In genomic region chr9:36598281-36598680, GRCh38 we compare ENCODE assay signal across 25 cellular contexts. TPM values are rescaled to one million over a fixed set of nuclear protein-coding genes. Genes with fewer than 3 reads are reported as not detected.
DNase-seq lines count a peak whose midpoint lies in the region; ATAC-seq and TF ChIP-seq lines count a peak whose summit lies in the region.
"Had no signal": no experiment of that assay in that cellular context is flagged by ENCODE, and none has a peak within 500 bp of the region (broad histone marks: within the 10 kb centered on the region; RNA-seq: fewer than 3 reads in every experiment).

No MANE protein-coding gene starts in this region.

- H3K27ac Mint-ChIP-seq in activated T-helper 1 cell treated with anti-CD3 and anti-CD28 coated beads, Interleukin-12 subunit alpha, Interleukin-12 subunit beta, Interleukin-2, Interleukin-4 antibody, amounts not matched to agents 30 ng/mL and 10 ng/mL and 1 ng/mL, durations not matched to agents 14 hours and 24 hours and 36 hours: peak overlapping the region; percentile 35
- H3K27ac Mint-ChIP-seq in osteocyte (ENCODE audit: unreplicated experiment): peak overlapping the region; percentile 8
- H3K27ac Mint-ChIP-seq: activated B cell treated with CpG ODN at 0.5 μM for 24 hours; CD4-positive, alpha-beta T cell; natural killer cell had no signal

- no peak for TF ChIP-seq POLR2A in sigmoid colon (IDR thresholded peaks at IDR 0.05)

- TF ChIP-seq EP300 in sigmoid colon (IDR thresholded peaks at IDR 0.05): no peak

- H3K9me3 ChIP-seq in sigmoid colon: no peaks in the 10 kb centered on the region

- H3K4me3 Mint-ChIP-seq in activated T-helper 1 cell treated with anti-CD3 and anti-CD28 coated beads, Interleukin-12 subunit alpha, Interleukin-12 subunit beta, Interleukin-2, Interleukin-4 antibody, amounts not matched to agents 30 ng/mL and 10 ng/mL and 1 ng/mL, durations not matched to agents 14 hours and 24 hours and 36 hours: no peak overlapping the region
- no peak overlapping the region for H3K4me3 Mint-ChIP-seq in osteocyte (ENCODE audit: unreplicated experiment)
- H3K4me3 Mint-ChIP-seq: activated B cell treated with CpG ODN at 0.5 μM for 24 hours; CD4-positive, alpha-beta T cell; natural killer cell had no signal

- TF ChIP-seq CTCF in fibroblast of the aortic adventitia (IDR thresholded peaks at IDR 0.05; ENCODE audit: insufficient read depth, low read length): no peak
- TF ChIP-seq CTCF in osteocyte (IDR thresholded peaks at IDR 0.05): no peak
- TF ChIP-seq CTCF in sigmoid colon (IDR thresholded peaks at IDR 0.05): no peak

- H3K36me3 Mint-ChIP-seq in activated T-helper 1 cell treated with anti-CD3 and anti-CD28 coated beads, Interleukin-12 subunit alpha, Interleukin-12 subunit beta, Interleukin-2, Interleukin-4 antibody, amounts not matched to agents 30 ng/mL and 10 ng/mL and 1 ng/mL, durations not matched to agents 14 hours and 24 hours and 36 hours (ENCODE audit: low read depth): peaks cover 33% of the 10 kb centered on the region
- no peaks in the 10 kb centered on the region for H3K36me3 Mint-ChIP-seq in osteocyte (ENCODE audit: unreplicated experiment)
- H3K36me3 Mint-ChIP-seq: natural killer cell had no signal

- no peaks in the 10 kb centered on the region for H3K36me3 ChIP-seq in sigmoid colon

- no peaks in the 10 kb centered on the region for H3K27me3 ChIP-seq in sigmoid colon
- H3K27me3 ChIP-seq: cardiac muscle cell had no signal

- no peaks in the 10 kb centered on the region for H3K27me3 Mint-ChIP-seq in activated T-helper 1 cell treated with anti-CD3 and anti-CD28 coated beads, Interleukin-12 subunit alpha, Interleukin-12 subunit beta, Interleukin-2, Interleukin-4 antibody, amounts not matched to agents 30 ng/mL and 10 ng/mL and 1 ng/mL, durations not matched to agents 14 hours and 24 hours and 36 hours (ENCODE audit: insufficient read depth)
- H3K27me3 Mint-ChIP-seq in osteocyte (ENCODE audit: unreplicated experiment): no peaks in the 10 kb centered on the region
- H3K27me3 Mint-ChIP-seq: activated B cell treated with CpG ODN at 0.5 μM for 24 hours; CD4-positive, alpha-beta T cell had no signal

- no peak for ATAC-seq in HG03469 (IDR thresholded peaks at IDR 0.05; ENCODE audit: unreplicated experiment)
- ATAC-seq: HCT116, K562, left colon, natural killer cell, sciatic nerve had no signal

- intact Hi-C loops in activated T-helper 1 cell treated with anti-CD3 and anti-CD28 coated beads, Interleukin-12 subunit alpha, Interleukin-12 subunit beta, Interleukin-2, Interleukin-4 antibody, amounts not matched to agents 30 ng/mL and 10 ng/mL and 1 ng/mL, durations not matched to agents 14 hours and 24 hours and 36 hours (cut with micrococcal nuclease): no loop called here
- intact Hi-C loops in sigmoid colon (cut with DNase I): no loop called here

- 73 to 100% methylated on average over 1 of the region's 1 CpG for WGBS in sigmoid colon, 2 donors

- DNase-seq in EH (ENCODE audit: low read depth) (peak; percentile 40), fibroblast of the aortic adventitia (ENCODE audit: low read depth) (peak; percentile 38), osteocyte (ENCODE audit: extremely low spot score, unreplicated experiment) (no peak), hippocampal formation (lab: John Stamatoyannopoulos, UW) (no peak), sigmoid colon (no peak)
- no peak for DNase-seq in activated T-helper 1 cell treated with anti-CD3 and anti-CD28 coated beads, Interleukin-12 subunit alpha, Interleukin-12 subunit beta, Interleukin-2, Interleukin-4 antibody, amounts not matched to agents 30 ng/mL and 10 ng/mL and 1 ng/mL, durations not matched to agents 14 hours and 24 hours and 36 hours (ENCODE audit: low spot score)
- DNase-seq: activated B cell treated with CpG ODN at 0.5 μM for 24 hours; activated CD4-positive, alpha-beta T cell treated with anti-CD3 and anti-CD28 coated beads, Interleukin-2, amount 50 U/mL, for 4 hours; activated T-cell treated with anti-CD3 and anti-CD28 coated beads for 4 hours; amniotic stem cell; CD4-positive, alpha-beta T cell; DMS 273 treated with DMSO at 0.1 percent for 48 hours; left colon; natural killer cell; NCI-H146; NCI-H526 treated with DMSO at 0.1 percent for 48 hours; stimulated activated CD4-positive, alpha-beta T cell treated with anti-CD3 and anti-CD28 coated beads, Interleukin-1b, Interleukin-23, amount 100 ng/mL, for 48 hours; substantia nigra had no signal

- no peak overlapping the region for H3K27ac ChIP-seq in sigmoid colon
- H3K27ac ChIP-seq: cardiac muscle cell, parathyroid adenoma, RWPE1 had no signal

- H3K4me1 Mint-ChIP-seq in activated T-helper 1 cell treated with anti-CD3 and anti-CD28 coated beads, Interleukin-12 subunit alpha, Interleukin-12 subunit beta, Interleukin-2, Interleukin-4 antibody, amounts not matched to agents 30 ng/mL and 10 ng/mL and 1 ng/mL, durations not matched to agents 14 hours and 24 hours and 36 hours (ENCODE audit: low read depth): peaks cover 28% of the 10 kb centered on the region
- H3K4me1 Mint-ChIP-seq in osteocyte (ENCODE audit: unreplicated experiment): peaks cover 23% of the 10 kb centered on the region

- H3K4me3 ChIP-seq in fibroblast of the aortic adventitia (ENCODE audit: low read depth, low read length) (no peak overlapping the region), sigmoid colon (no peak overlapping the region)
- H3K4me3 ChIP-seq: cardiac muscle cell, K562 had no signal

- peaks cover 0 to 6% (median 0%) of the 10 kb centered on the region in 4 donors for H3K4me1 ChIP-seq in sigmoid colon
- H3K4me1 ChIP-seq: parathyroid adenoma had no signal

- no peaks in the 10 kb centered on the region for H3K9me3 Mint-ChIP-seq in activated T-helper 1 cell treated with anti-CD3 and anti-CD28 coated beads, Interleukin-12 subunit alpha, Interleukin-12 subunit beta, Interleukin-2, Interleukin-4 antibody, amounts not matched to agents 30 ng/mL and 10 ng/mL and 1 ng/mL, durations not matched to agents 14 hours and 24 hours and 36 hours
- H3K9me3 Mint-ChIP-seq in osteocyte (ENCODE audit: unreplicated experiment): no peaks in the 10 kb centered on the region
- H3K9me3 Mint-ChIP-seq: activated B cell treated with CpG ODN at 0.5 μM for 24 hours; CD4-positive, alpha-beta T cell; natural killer cell had no signal

RNA-seq across cellular contexts. Expression of gene MELK, which starts 25.6 kb away (rescaled TPM):
- total RNA-seq in activated T-helper 1 cell treated with anti-CD3 and anti-CD28 coated beads, Interleukin-12 subunit alpha, Interleukin-12 subunit beta, Interleukin-2, Interleukin-4 antibody, amounts not matched to agents 30 ng/mL and 10 ng/mL and 1 ng/mL, durations not matched to agents 14 hours and 24 hours and 36 hours: 46.4 and 48.3 TPM in 2 replicates
- 2.9 and 44.4 TPM in 2 replicates for total RNA-seq in fibroblast of the aortic adventitia (ENCODE audit: low replicate concordance)
- 11.0 and 12.5 TPM in 2 replicates for total RNA-seq in osteocyte
- 1 to 10 TPM in 1 of 4 donors, not detected in 3; 1.2 TPM for total RNA-seq in sigmoid colon
- 10 to 100 TPM in 1 of 3 donors, 1 to 10 TPM in 2; 1.8 to 10.8 (median 5.8) TPM for polyA plus RNA-seq in sigmoid colon

Comparison
In these comparisons a context has a peak if more than half of its experiments do, and no peak if none do; other contexts are left out.
1. DNase-seq: peak in EH (single experiment) and fibroblast of the aortic adventitia (single experiment); none in activated T-helper 1 cell treated with anti-CD3 and anti-CD28 coated beads, Interleukin-12 subunit alpha, Interleukin-12 subunit beta, Interleukin-2, Interleukin-4 antibody, amounts not matched to agents 30 ng/mL and 10 ng/mL and 1 ng/mL, durations not matched to agents 14 hours and 24 hours and 36 hours (single experiment), osteocyte (single experiment), hippocampal formation (0 of 2) and sigmoid colon (single experiment).